ENCODE assay signal across 16 cellular contexts in the genomic region with DNA sequence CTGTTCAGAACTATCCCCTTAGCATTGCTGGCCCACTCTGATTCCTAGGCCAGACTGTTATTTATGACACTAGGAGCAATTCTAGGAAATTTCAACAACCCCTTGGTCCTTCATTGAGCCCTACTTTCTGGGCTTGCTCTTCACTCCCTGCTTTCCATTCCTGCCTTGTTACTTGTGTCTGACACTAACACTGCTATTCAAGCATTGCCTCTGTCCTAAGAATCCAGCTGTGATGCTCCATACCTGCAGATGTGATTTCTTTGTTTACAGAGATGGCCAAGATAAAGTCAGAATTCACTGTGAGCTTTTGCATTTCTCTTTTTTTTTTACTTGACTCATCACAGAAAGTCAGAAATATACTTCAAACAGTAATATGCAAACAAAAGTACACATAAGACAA.
DNase-seq lines count a peak whose midpoint lies in the region; ATAC-seq and TF ChIP-seq lines count a peak whose summit lies in the region.
"Had no signal": no experiment of that assay in that cellular context is flagged by ENCODE, and none has a peak within 500 bp of the region (broad histone marks: within the 10 kb centered on the region; RNA-seq: fewer than 3 reads in every experiment).

No MANE protein-coding gene starts in this region.

- H3K36me3 Mint-ChIP-seq in WTC11: no peaks in the 10 kb centered on the region
- H3K36me3 Mint-ChIP-seq in neural progenitor cell: no peaks in the 10 kb centered on the region
- no peaks in the 10 kb centered on the region for H3K36me3 Mint-ChIP-seq in mesothelial cell of epicardium
- H3K36me3 Mint-ChIP-seq: CD8-positive, alpha-beta T cell had no signal

- no peak overlapping the region for H3K4me3 ChIP-seq in neural progenitor cell
- H3K4me3 ChIP-seq: BLaER1 treated with 17β-estradiol and CSF1 and Interleukin-3, amounts not matched to agents 10 nM and 100 nM had no signal

- no peak overlapping the region for H3K4me2 ChIP-seq in neural progenitor cell
- H3K4me2 ChIP-seq: BLaER1 treated with 17β-estradiol and CSF1 and Interleukin-3, amounts not matched to agents 10 nM and 100 nM had no signal

- no peaks in the 10 kb centered on the region for H3F3A ChIP-seq in neural progenitor cell (ENCODE audit: low read depth)

- POLR2A ChIA-PET in WTC11 (lab: Charles Lee): no interaction called here

- ATAC-seq in WTC11 (peak; percentile 58; the same call in 1 of the 2 replicates), left ventricle myocardium superior (no peak)
- ATAC-seq: CD8-positive, alpha-beta T cell had no signal

- H3K4me1 Mint-ChIP-seq in WTC11 (peaks cover 14% of the 10 kb centered on the region), neural progenitor cell (no peaks in the 10 kb centered on the region), mesothelial cell of epicardium (no peaks in the 10 kb centered on the region)
- H3K4me1 Mint-ChIP-seq: B cell had no signal

- no peaks in the 10 kb centered on the region for H3K4me1 ChIP-seq in neural progenitor cell
- H3K4me1 ChIP-seq: BLaER1 treated with 17β-estradiol and CSF1 and Interleukin-3, amounts not matched to agents 10 nM and 100 nM; Caco-2 had no signal

- no peak overlapping the region for H3K4me3 Mint-ChIP-seq in WTC11
- H3K4me3 Mint-ChIP-seq in neural progenitor cell: no peak overlapping the region
- no peak overlapping the region for H3K4me3 Mint-ChIP-seq in mesothelial cell of epicardium
- H3K4me3 Mint-ChIP-seq: B cell; CD4-positive, alpha-beta T cell; CD8-positive, alpha-beta T cell had no signal

- H3K36me3 ChIP-seq in neural progenitor cell: no peaks in the 10 kb centered on the region
- H3K36me3 ChIP-seq: BLaER1 treated with 17β-estradiol and CSF1 and Interleukin-3, amounts not matched to agents 10 nM and 100 nM had no signal

- H3K27ac Mint-ChIP-seq in WTC11 (no peak overlapping the region), neural progenitor cell (no peak overlapping the region), mesothelial cell of epicardium (no peak overlapping the region)
- H3K27ac Mint-ChIP-seq: B cell; CD4-positive, alpha-beta T cell; CD8-positive, alpha-beta T cell had no signal

- no peak for DNase-seq in WTC11 (ENCODE audit: low spot score)
- peak; percentile 14 for DNase-seq in neural progenitor cell (ENCODE audit: low spot score)
- DNase-seq in mesothelial cell of epicardium (ENCODE audit: low spot score in 2 of 2, unreplicated experiment in 2 of 2): no peak
- no peak for DNase-seq in NCI-H146 (lab: John Stamatoyannopoulos, UW)
- DNase-seq in left ventricle myocardium superior: no peak
- DNase-seq: 8988T; AML-193; Caco-2; Calu3; CD4-positive, alpha-beta T cell; CD8-positive, alpha-beta T cell; DMS79 treated with DMSO at 0.1 percent for 48 hours; GF-D8 had no signal

- no peak overlapping the region for H3K9ac ChIP-seq in neural progenitor cell
- H3K9ac ChIP-seq: BLaER1 treated with 17β-estradiol and CSF1 and Interleukin-3, amounts not matched to agents 10 nM and 100 nM had no signal

- H3K79me2 ChIP-seq in neural progenitor cell (ENCODE audit: low read depth): no peaks in the 10 kb centered on the region

- H3K9me3 Mint-ChIP-seq in WTC11 (no peaks in the 10 kb centered on the region; the same call in 1 of the 2 replicates), neural progenitor cell (no peaks in the 10 kb centered on the region), mesothelial cell of epicardium (no peaks in the 10 kb centered on the region)

- H3K27ac ChIP-seq in neural progenitor cell: no peak overlapping the region
- H3K27ac ChIP-seq: BLaER1 treated with 17β-estradiol and CSF1 and Interleukin-3, amounts not matched to agents 10 nM and 100 nM; C4-2B had no signal

- H3K27me3 Mint-ChIP-seq in WTC11 (ENCODE audit: low read depth): no peaks in the 10 kb centered on the region
- no peaks in the 10 kb centered on the region for H3K27me3 Mint-ChIP-seq in neural progenitor cell (ENCODE audit: insufficient read depth, low read depth)
- peaks cover 6% of the 10 kb centered on the region for H3K27me3 Mint-ChIP-seq in mesothelial cell of epicardium (ENCODE audit: low read depth)
- H3K27me3 Mint-ChIP-seq: B cell; CD4-positive, alpha-beta T cell had no signal

- intact Hi-C loops in left ventricle myocardium superior (cut with micrococcal nuclease): no loop called here

- TF ChIP-seq CTCF in WTC11 (IDR thresholded peaks at IDR 0.05) (no peak), neural progenitor cell (IDR thresholded peaks at IDR 0.05) (no peak), mesothelial cell of epicardium (IDR thresholded peaks at IDR 0.05; ENCODE audit: unreplicated experiment) (no peak)

- no peaks in the 10 kb centered on the region for H3K9me3 ChIP-seq in neural progenitor cell (ENCODE audit: low read depth)
- H3K9me3 ChIP-seq: Caco-2 had no signal

- no peak overlapping the region for H2AFZ ChIP-seq in neural progenitor cell (replicated peaks)

- CTCF ChIA-PET in WTC11 (lab: Charles Lee): interaction anchor here (1.5 kb wide), 1 partner anchor 297 kb away, joined by 4 read pairs; no protein-coding TSS in a partner anchor

- H4K20me1 ChIP-seq in neural progenitor cell (ENCODE audit: low read depth): no peaks in the 10 kb centered on the region
- H4K20me1 ChIP-seq: BLaER1 treated with 17β-estradiol and CSF1 and Interleukin-3, amounts not matched to agents 10 nM and 100 nM had no signal

- H3K27me3 ChIP-seq in neural progenitor cell: no peaks in the 10 kb centered on the region
- H3K27me3 ChIP-seq: BLaER1 treated with 17β-estradiol and CSF1 and Interleukin-3, amounts not matched to agents 10 nM and 100 nM had no signal

TF ChIP-seq in WTC11, 78 proteins besides CTCF, POLR2A, EP300 and RAD21:
- TF ChIP-seq ZNF121 (CRISPR knock-in tag; IDR thresholded peaks at IDR 0.05) (0 out of 2 replicates have a peak, but pooled peaks have one; percentile 6), NR1H2 (CRISPR knock-in tag; IDR thresholded peaks at IDR 0.05) (no peak)
